In genomic region chr12:112035219-112035765, GRCh38 we compare ENCODE assay signal across 19 cellular contexts. TPM values are rescaled to one million over a fixed set of nuclear protein-coding genes. Genes with fewer than 3 reads are reported as not detected.
DNase-seq lines count a peak whose midpoint lies in the region; ATAC-seq and TF ChIP-seq lines count a peak whose summit lies in the region.
"Had no signal": no experiment of that assay in that cellular context is flagged by ENCODE, and none has a peak within 500 bp of the region (broad histone marks: within the 10 kb centered on the region; RNA-seq: fewer than 3 reads in every experiment).

No MANE protein-coding gene starts in this region.

- no peaks in the 10 kb centered on the region for H3K27me3 Mint-ChIP-seq in activated CD4-positive, alpha-beta memory T cell treated with anti-CD3 and anti-CD28 coated beads for 36 hours
- H3K27me3 Mint-ChIP-seq in activated CD4-positive, alpha-beta memory T cell treated with anti-CD3 and anti-CD28 coated beads, Interleukin-2, amount 10 ng/mL, durations not matched to agents 7 days and 5 days = no peaks in the 10 kb centered on the region
- no peaks in the 10 kb centered on the region for H3K27me3 Mint-ChIP-seq in CD4-positive, alpha-beta T cell
- H3K27me3 Mint-ChIP-seq in T-cell = no peaks in the 10 kb centered on the region
- H3K27me3 Mint-ChIP-seq in activated CD8-positive, alpha-beta T cell treated with anti-CD3 and anti-CD28 coated beads, Interleukin-2, amount 10 ng/mL, durations not matched to agents 7 days and 5 days (ENCODE audit: low read depth) = no peaks in the 10 kb centered on the region

- peaks cover 46% of the 10 kb centered on the region for H3K36me3 Mint-ChIP-seq in activated CD4-positive, alpha-beta memory T cell treated with anti-CD3 and anti-CD28 coated beads for 36 hours
- H3K36me3 Mint-ChIP-seq in activated CD4-positive, alpha-beta memory T cell treated with anti-CD3 and anti-CD28 coated beads, Interleukin-2, amount 10 ng/mL, durations not matched to agents 7 days and 5 days (ENCODE audit: low read depth) = peaks cover 65% of the 10 kb centered on the region
- H3K36me3 Mint-ChIP-seq in CD4-positive, alpha-beta T cell (ENCODE audit: low read depth) = peaks cover 88% of the 10 kb centered on the region
- peaks cover 48% of the 10 kb centered on the region for H3K36me3 Mint-ChIP-seq in T-cell
- H3K36me3 Mint-ChIP-seq in activated CD8-positive, alpha-beta T cell treated with anti-CD3 and anti-CD28 coated beads, Interleukin-2, amount 10 ng/mL, durations not matched to agents 7 days and 5 days (ENCODE audit: low read depth) = peaks cover 62% of the 10 kb centered on the region

- intact Hi-C loops in activated CD4-positive, alpha-beta memory T cell treated with anti-CD3 and anti-CD28 coated beads for 36 hours (cut with micrococcal nuclease) = no loop called here
- intact Hi-C loops in CD4-positive, alpha-beta T cell (cut with DNase I, micrococcal nuclease) = no loop called here
- intact Hi-C loops in posterior cingulate gyrus (cut with DNase I) = no loop called here

- no peaks in the 10 kb centered on the region for H3K9me3 Mint-ChIP-seq in activated CD4-positive, alpha-beta memory T cell treated with anti-CD3 and anti-CD28 coated beads for 36 hours
- H3K9me3 Mint-ChIP-seq in activated CD4-positive, alpha-beta memory T cell treated with anti-CD3 and anti-CD28 coated beads, Interleukin-2, amount 10 ng/mL, durations not matched to agents 7 days and 5 days = no peaks in the 10 kb centered on the region
- H3K9me3 Mint-ChIP-seq in CD4-positive, alpha-beta T cell = no peaks in the 10 kb centered on the region
- no peaks in the 10 kb centered on the region for H3K9me3 Mint-ChIP-seq in T-cell
- H3K9me3 Mint-ChIP-seq in activated CD8-positive, alpha-beta T cell treated with anti-CD3 and anti-CD28 coated beads, Interleukin-2, amount 10 ng/mL, durations not matched to agents 7 days and 5 days (ENCODE audit: insufficient read depth) = no peaks in the 10 kb centered on the region

- CTCF ChIA-PET in activated CD4-positive, alpha-beta memory T cell treated with anti-CD3 and anti-CD28 coated beads for 36 hours (lab: Charles Lee) = no interaction called here
- CTCF ChIA-PET in activated CD4-positive, alpha-beta memory T cell treated with anti-CD3 and anti-CD28 coated beads, Interleukin-2, amount 10 ng/mL, durations not matched to agents 7 days and 5 days (lab: Charles Lee) = interaction anchor here (1.5 to 1.7 kb wide), 2 partner anchors 22 to 90 kb away, joined by 3 read pairs; partner anchors contain the start of genes ERP29, TMEM116 and TRAFD1
- CTCF ChIA-PET in CD4-positive, alpha-beta T cell (lab: Charles Lee) = interaction anchor here (0.5 kb wide), 1 partner anchor 11 kb away, joined by 3 read pairs; no protein-coding TSS in a partner anchor
- CTCF ChIA-PET in T-cell (lab: Charles Lee) = interaction anchor here (0.6 to 1.3 kb wide), 3 partner anchors 22 to 119 kb away, joined by 3 to 4 read pairs (median 3); partner anchors contain the start of genes ERP29 (in 1 of the 2) and TMEM116 (in 1 of the 2)
- CTCF ChIA-PET in activated CD8-positive, alpha-beta T cell treated with anti-CD3 and anti-CD28 coated beads, Interleukin-2, amount 10 ng/mL, durations not matched to agents 7 days and 5 days (lab: Charles Lee) = interaction anchor here (1.0 kb wide), 1 partner anchor 12 kb away, joined by 3 read pairs; no protein-coding TSS in a partner anchor

- H3K27ac ChIP-seq in CD4-positive, alpha-beta T cell (ENCODE audit: low read depth, low read length) = no peak overlapping the region
- H3K27ac ChIP-seq: Peyer's patch had no signal

- H3K27me3 ChIP-seq in CD4-positive, alpha-beta T cell (ENCODE audit: control insufficient read depth, insufficient read depth, low read length) = no peaks in the 10 kb centered on the region
- H3K27me3 ChIP-seq: Peyer's patch had no signal

- no peaks in the 10 kb centered on the region for H3K9me3 ChIP-seq in CD4-positive, alpha-beta T cell (ENCODE audit: control insufficient read depth, low read length)
- H3K9me3 ChIP-seq: Caco-2, Peyer's patch had no signal

- ATAC-seq in CD4-positive, alpha-beta T cell (ENCODE audit: poor library complexity) = no peak
- no peak for ATAC-seq in T-cell (replicated peaks in 1 of 4)
- ATAC-seq in activated CD8-positive, alpha-beta T cell treated with anti-CD3 and anti-CD28 coated beads, Interleukin-2, amount 10 ng/mL, durations not matched to agents 7 days and 5 days = no peak

- peaks cover 10% of the 10 kb centered on the region for H3K4me1 Mint-ChIP-seq in activated CD4-positive, alpha-beta memory T cell treated with anti-CD3 and anti-CD28 coated beads for 36 hours (ENCODE audit: low read depth)
- H3K4me1 Mint-ChIP-seq in activated CD4-positive, alpha-beta memory T cell treated with anti-CD3 and anti-CD28 coated beads, Interleukin-2, amount 10 ng/mL, durations not matched to agents 7 days and 5 days = peaks cover 4% of the 10 kb centered on the region
- peaks cover 9% of the 10 kb centered on the region for H3K4me1 Mint-ChIP-seq in CD4-positive, alpha-beta T cell (ENCODE audit: low read depth)
- H3K4me1 Mint-ChIP-seq in T-cell = peaks cover 0 to 2% (median 0%) of the 10 kb centered on the region in 3 donors
- no peaks in the 10 kb centered on the region for H3K4me1 Mint-ChIP-seq in activated CD8-positive, alpha-beta T cell treated with anti-CD3 and anti-CD28 coated beads, Interleukin-2, amount 10 ng/mL, durations not matched to agents 7 days and 5 days (ENCODE audit: low read depth)

- no peak for DNase-seq in activated CD4-positive, alpha-beta memory T cell treated with anti-CD3 and anti-CD28 coated beads for 36 hours
- DNase-seq in activated CD4-positive, alpha-beta memory T cell treated with anti-CD3 and anti-CD28 coated beads, Interleukin-2, amount 10 ng/mL, durations not matched to agents 7 days and 5 days = no peak
- DNase-seq in CD4-positive, alpha-beta T cell = no peak
- DNase-seq in T-cell (no peak), islet precursor cell (peak; percentile 28), NAMALWA (ENCODE audit: low spot score) (no peak), posterior cingulate gyrus (no peak)
- DNase-seq in activated CD8-positive, alpha-beta T cell treated with anti-CD3 and anti-CD28 coated beads, Interleukin-2, amount 10 ng/mL, durations not matched to agents 7 days and 5 days = no peak
- DNase-seq: 8988T; Caco-2; IMR-90; MM.1S; NCI-H1092 treated with DMSO at 0.1 percent for 48 hours; NCI-H146; NCI-H2081; NCI-H446 treated with DMSO at 0.1 percent for 48 hours; NCI-H69; NK-92 treated with Interleukin-12 subunit alpha and Interleukin-12 subunit beta, amount 100 ng/mL, for 24 hours; Peyer's patch had no signal

- POLR2A ChIA-PET in activated CD4-positive, alpha-beta memory T cell treated with anti-CD3 and anti-CD28 coated beads for 36 hours (lab: Charles Lee) = interaction anchor here (0.6 kb wide), 1 partner anchor 360 kb away, joined by 4 read pairs; no protein-coding TSS in a partner anchor
- POLR2A ChIA-PET in activated CD4-positive, alpha-beta memory T cell treated with anti-CD3 and anti-CD28 coated beads, Interleukin-2, amount 10 ng/mL, durations not matched to agents 7 days and 5 days (lab: Charles Lee) = interaction anchor here (2.8 kb wide), 1 partner anchor 21 kb away, joined by 14 read pairs; the partner anchor contains the start of genes ERP29 and TMEM116
- POLR2A ChIA-PET in CD4-positive, alpha-beta T cell (lab: Charles Lee) = interaction anchor here (0.6 kb wide), 1 partner anchor 334 kb away, joined by 3 read pairs; no protein-coding TSS in a partner anchor
- POLR2A ChIA-PET in T-cell (lab: Charles Lee) = no interaction called here
- POLR2A ChIA-PET in activated CD8-positive, alpha-beta T cell treated with anti-CD3 and anti-CD28 coated beads, Interleukin-2, amount 10 ng/mL, durations not matched to agents 7 days and 5 days (lab: Charles Lee) = no interaction called here

- H3K4me3 Mint-ChIP-seq in activated CD4-positive, alpha-beta memory T cell treated with anti-CD3 and anti-CD28 coated beads for 36 hours = no peak overlapping the region
- H3K4me3 Mint-ChIP-seq in activated CD4-positive, alpha-beta memory T cell treated with anti-CD3 and anti-CD28 coated beads, Interleukin-2, amount 10 ng/mL, durations not matched to agents 7 days and 5 days = no peak overlapping the region
- no peak overlapping the region for H3K4me3 Mint-ChIP-seq in CD4-positive, alpha-beta T cell
- H3K4me3 Mint-ChIP-seq in T-cell = no peak overlapping the region
- H3K4me3 Mint-ChIP-seq in activated CD8-positive, alpha-beta T cell treated with anti-CD3 and anti-CD28 coated beads, Interleukin-2, amount 10 ng/mL, durations not matched to agents 7 days and 5 days = no peak overlapping the region

- H3K27ac Mint-ChIP-seq in activated CD4-positive, alpha-beta memory T cell treated with anti-CD3 and anti-CD28 coated beads for 36 hours = peak overlapping the region; percentile 30
- no peak overlapping the region for H3K27ac Mint-ChIP-seq in activated CD4-positive, alpha-beta memory T cell treated with anti-CD3 and anti-CD28 coated beads, Interleukin-2, amount 10 ng/mL, durations not matched to agents 7 days and 5 days
- peak overlapping the region; percentile 31 for H3K27ac Mint-ChIP-seq in CD4-positive, alpha-beta T cell
- H3K27ac Mint-ChIP-seq in T-cell = peak overlapping the region; percentile 1 to 48
- no peak overlapping the region for H3K27ac Mint-ChIP-seq in activated CD8-positive, alpha-beta T cell treated with anti-CD3 and anti-CD28 coated beads, Interleukin-2, amount 10 ng/mL, durations not matched to agents 7 days and 5 days

- no peak for TF ChIP-seq CTCF in CD4-positive, alpha-beta T cell (IDR thresholded peaks at IDR 0.05)

RNA-seq across cellular contexts. Expression of gene ERP29, which starts 22.1 kb away (rescaled TPM):
- total RNA-seq in activated CD4-positive, alpha-beta memory T cell treated with anti-CD3 and anti-CD28 coated beads for 36 hours = 100 to 1,000 TPM; 102 to 104 TPM
- total RNA-seq in activated CD4-positive, alpha-beta memory T cell treated with anti-CD3 and anti-CD28 coated beads, Interleukin-2, amount 10 ng/mL, durations not matched to agents 7 days and 5 days = 100 to 1,000 TPM; 169 to 172 TPM
- total RNA-seq in CD4-positive, alpha-beta T cell = 100 to 1,000 TPM; 109 to 117 TPM
- 100 to 1,000 TPM; 114 to 175 (median 158) TPM for total RNA-seq in T-cell
- 100 to 1,000 TPM; 134 to 145 TPM for total RNA-seq in activated CD8-positive, alpha-beta T cell treated with anti-CD3 and anti-CD28 coated beads, Interleukin-2, amount 10 ng/mL, durations not matched to agents 7 days and 5 days

RNA-seq across cellular contexts. Expression of gene TMEM116, which starts 22.3 kb away (rescaled TPM):
- 10 to 100 TPM; 14.0 to 17.1 TPM for total RNA-seq in activated CD4-positive, alpha-beta memory T cell treated with anti-CD3 and anti-CD28 coated beads for 36 hours
- total RNA-seq in activated CD4-positive, alpha-beta memory T cell treated with anti-CD3 and anti-CD28 coated beads, Interleukin-2, amount 10 ng/mL, durations not matched to agents 7 days and 5 days = 10 to 100 TPM; 17.8 to 19.7 TPM
- 10 to 100 TPM; 12.7 to 12.8 TPM for total RNA-seq in CD4-positive, alpha-beta T cell
- 10 to 100 TPM; 16.0 to 27.2 (median 25.8) TPM for total RNA-seq in T-cell
- 10 to 100 TPM; 12.7 to 13.1 TPM for total RNA-seq in activated CD8-positive, alpha-beta T cell treated with anti-CD3 and anti-CD28 coated beads, Interleukin-2, amount 10 ng/mL, durations not matched to agents 7 days and 5 days

Comparison
In these comparisons a context has a peak if more than half of its experiments do, and no peak if none do; other contexts are left out.
1. H3K27ac Mint-ChIP-seq: peak in activated CD4-positive, alpha-beta memory T cell treated with anti-CD3 and anti-CD28 coated beads for 36 hours (single experiment), CD4-positive, alpha-beta T cell (single experiment) and T-cell (2 of 2); none in activated CD4-positive, alpha-beta memory T cell treated with anti-CD3 and anti-CD28 coated beads, Interleukin-2, amount 10 ng/mL, durations not matched to agents 7 days and 5 days (single experiment) and activated CD8-positive, alpha-beta T cell treated with anti-CD3 and anti-CD28 coated beads, Interleukin-2, amount 10 ng/mL, durations not matched to agents 7 days and 5 days (single experiment).
2. POLR2A ChIA-PET loops: an anchor here in activated CD4-positive, alpha-beta memory T cell treated with anti-CD3 and anti-CD28 coated beads for 36 hours (0.6 kb wide), activated CD4-positive, alpha-beta memory T cell treated with anti-CD3 and anti-CD28 coated beads, Interleukin-2, amount 10 ng/mL, durations not matched to agents 7 days and 5 days (2.8 kb wide) and CD4-positive, alpha-beta T cell (0.6 kb wide); none called in T-cell and activated CD8-positive, alpha-beta T cell treated with anti-CD3 and anti-CD28 coated beads, Interleukin-2, amount 10 ng/mL, durations not matched to agents 7 days and 5 days.